ENCODE assay signal across 2 cellular contexts in genomic region chr18:37534627-37535026, GRCh38.
TF ChIP-seq lines count a peak whose summit lies in the region.

No MANE protein-coding gene starts in this region.

TF ChIP-seq in SK-N-SH, 30 proteins besides CTCF, POLR2A, EP300 and RAD21:
- TF ChIP-seq REST (IDR thresholded peaks at IDR 0.05; ENCODE audit: low read depth, low read length) = no peak
- TF ChIP-seq TCF12 (IDR thresholded peaks at IDR 0.05) = no peak
- TF ChIP-seq CHD2 (IDR thresholded peaks at IDR 0.05; ENCODE audit: low read length, partially characterized antibody) = no peak
- no peak for TF ChIP-seq USF2 (IDR thresholded peaks at IDR 0.05; ENCODE audit: borderline replicate concordance, low read depth, low read length)
- no peak for TF ChIP-seq SIN3A (IDR thresholded peaks at IDR 0.05; ENCODE audit: borderline replicate concordance, low read depth, low read length)
- TF ChIP-seq ELF1 (IDR thresholded peaks at IDR 0.05) = no peak
- TF ChIP-seq FOXJ3 (CRISPR knock-in tag; IDR thresholded peaks at IDR 0.05) = no peak
- no peak for TF ChIP-seq POLR2AphosphoS5 (IDR thresholded peaks at IDR 0.05; ENCODE audit: low read depth, low read length)
- no peak for TF ChIP-seq PBX3 (IDR thresholded peaks at IDR 0.05)
- TF ChIP-seq JUND (IDR thresholded peaks at IDR 0.05) = no peak
- no peak for TF ChIP-seq YY1 (IDR thresholded peaks at IDR 0.05; ENCODE audit: low read depth)

TF ChIP-seq in SK-N-SH treated with all-trans-retinoic acid at 6 μM for 48 hours, 23 proteins besides CTCF, POLR2A, EP300 and RAD21:
- no peak for TF ChIP-seq PATZ1 (CRISPR knock-in tag; IDR thresholded peaks at IDR 0.05; ENCODE audit: borderline replicate concordance)
- no peak for TF ChIP-seq TSHZ2 (CRISPR knock-in tag; IDR thresholded peaks at IDR 0.05)
- TF ChIP-seq ZFP30 (CRISPR knock-in tag; IDR thresholded peaks at IDR 0.05) = no peak
- TF ChIP-seq ZC3H10 (CRISPR knock-in tag; IDR thresholded peaks at IDR 0.05) = no peak
- no peak for TF ChIP-seq ZNF70 (CRISPR knock-in tag; IDR thresholded peaks at IDR 0.05)
- TF ChIP-seq ARNTL (CRISPR knock-in tag; IDR thresholded peaks at IDR 0.05; ENCODE audit: borderline replicate concordance, low read depth) = no peak
- no peak for TF ChIP-seq CSDC2 (CRISPR knock-in tag; IDR thresholded peaks at IDR 0.05)
- TF ChIP-seq POU6F1 (CRISPR knock-in tag; IDR thresholded peaks at IDR 0.05; ENCODE audit: borderline replicate concordance, low read depth) = no peak
- no peak for TF ChIP-seq ISL1 (CRISPR knock-in tag; IDR thresholded peaks at IDR 0.05)
- TF ChIP-seq ESRRG (CRISPR knock-in tag; IDR thresholded peaks at IDR 0.05) = no peak
- TF ChIP-seq PPARA (CRISPR knock-in tag; IDR thresholded peaks at IDR 0.05; ENCODE audit: borderline replicate concordance) = no peak
